Comparison of ENCODE assay signal across 8 cellular contexts in genomic region chr2:179129574-179130238, GRCh38.
DNase-seq lines count a peak whose midpoint lies in the region; ATAC-seq, FAIRE-seq and TF ChIP-seq lines count a peak whose summit lies in the region.

No MANE protein-coding gene starts in this region.

- peak; percentile 66 for TF ChIP-seq CTCF in epithelial cell of proximal tubule (conservative IDR thresholded peaks at IDR 0.05; ENCODE audit: low read depth, low read length)

- DNase-seq in ACHN (peak; percentile 16), GM18507 (ENCODE audit: extremely low spot score, insufficient read length, low read depth) (no peak), NCI-H2227 treated with DMSO at 0.1 percent for 48 hours (lab: John Stamatoyannopoulos, UW) (peak; percentile 38), epithelial cell of proximal tubule (ENCODE audit: low read depth) (no peak), renal cortical epithelial cell (ENCODE audit: low read depth) (peak; percentile 22), glomerular visceral epithelial cell (ENCODE audit: extremely low spot score) (no peak)

- no peak overlapping the region for H3K4me3 ChIP-seq in epithelial cell of proximal tubule (ENCODE audit: low read depth, low read length)

- in situ Hi-C loops in ACHN (cut with HindIII; ENCODE audit: low pct_ligation_motif_present, low pct_unique_long_range_greater_than_20kb, low sequenced_read_pairs): no loop called here

- FAIRE-seq in GM18507 (lab: Jason Lieb, UNC): peak; percentile 76

- ATAC-seq in HG02571 (IDR thresholded peaks at IDR 0.05; ENCODE audit: unreplicated experiment) (no peak), GM19463 (IDR thresholded peaks at IDR 0.05; ENCODE audit: unreplicated experiment) (no peak)

Comparison
In these comparisons a context has a peak if more than half of its experiments do, and no peak if none do; other contexts are left out.
1. DNase-seq: peak in ACHN (single experiment), NCI-H2227 treated with DMSO at 0.1 percent for 48 hours (single experiment) and renal cortical epithelial cell (single experiment); none in GM18507 (single experiment), epithelial cell of proximal tubule (single experiment) and glomerular visceral epithelial cell (single experiment).